8 cellular contexts compared by ENCODE assay signal in genomic region chr19:58002384-58003152, GRCh38. TPM values are rescaled to one million over a fixed set of nuclear protein-coding genes. Genes with fewer than 3 reads are reported as not detected.
DNase-seq lines count a peak whose midpoint lies in the region; ATAC-seq and TF ChIP-seq lines count a peak whose summit lies in the region.

TSS of gene ZNF606 (minus strand) at chr19:58002820. CDS start at chr19:58001319, 1,501 bp downstream.

- POLR2A ChIA-PET in IMR-90 (lab: Charles Lee; ENCODE audit: unreplicated experiment) = interaction anchor here (0.6 kb wide), 1 partner anchor 180 kb away, joined by 3 read pairs; the partner anchor contains the start of gene ZNF274

- intact Hi-C loops in IMR-90 (cut with micrococcal nuclease) = loop anchor here (10.0 kb wide), 1 partner anchor 152 kb away; the partner anchor contains the start of gene ZNF329
- intact Hi-C loops in stomach (cut with DNase I; ENCODE audit: low total_unique reads) = no loop called here

- H3K36me3 Mint-ChIP-seq in neural progenitor cell = peaks cover 85% of the 10 kb centered on the region

- H2BK15ac ChIP-seq in IMR-90 (ENCODE audit: low read depth, low read length) = peak within 1 kb of the TSS; percentile 7; the same call in 1 of the 3 replicates

- peak within 1 kb of the TSS; percentile 92 for H3K23ac ChIP-seq in IMR-90 (ENCODE audit: low read depth, low read length)

- CTCF ChIA-PET in IMR-90 (lab: Yijun Ruan, JAX) = interaction anchor here (1.3 kb wide), 1 partner anchor 16 kb away, joined by 4 read pairs; no protein-coding TSS in a partner anchor

- peak within 1 kb of the TSS; percentile 92 for H3K4ac ChIP-seq in IMR-90 (ENCODE audit: low read depth, low read length)

- peak within 1 kb of the TSS; percentile 97 to 98 for H4K8ac ChIP-seq in IMR-90 (ENCODE audit: low read depth in 2 of 2, low read length in 2 of 2)

- TF ChIP-seq POLR2A in IMR-90 (IDR thresholded peaks at IDR 0.05; ENCODE audit: low read depth, low read length) (0 out of 2 replicates have a peak, but pooled peaks have one; percentile 51), stomach (IDR thresholded peaks at IDR 0.05) (peak in 1 of 4 donors; percentile 13)

- H2AFZ ChIP-seq in IMR-90 (replicated peaks; ENCODE audit: low read length, poor library complexity) (peak within 1 kb of the TSS; percentile 100), neural progenitor cell (replicated peaks) (peak within 1 kb of the TSS; percentile 94)

- H3K9me3 ChIP-seq in IMR-90 (ENCODE audit: control insufficient read depth, insufficient read depth, low read length) (peaks cover 58% of the 10 kb centered on the region), RWPE2 (ENCODE audit: severe bottlenecking) (peaks cover 19% of the 10 kb centered on the region), neural progenitor cell (ENCODE audit: low read depth) (peaks cover 26% of the 10 kb centered on the region), stomach (peaks cover 60 to 86% (median 70%) of the 10 kb centered on the region in 4 donors)

- peak; percentile 90 for ATAC-seq in GM21526 (IDR thresholded peaks at IDR 0.05; ENCODE audit: low FRiP score, unreplicated experiment)
- ATAC-seq in IMR-90 (ENCODE audit: low read depth) = peak; percentile 99
- ATAC-seq in RWPE2 (ENCODE audit: low read depth) = peak; percentile 98

- peaks cover 90% of the 10 kb centered on the region for H3K9me3 Mint-ChIP-seq in neural progenitor cell

- H3K4me1 ChIP-seq in IMR-90 (ENCODE audit: control insufficient read depth, insufficient read depth, low read length) = no peaks in the 10 kb centered on the region
- H3K4me1 ChIP-seq in RWPE2 (ENCODE audit: insufficient read depth, poor library complexity, severe bottlenecking) = no peaks in the 10 kb centered on the region
- peaks cover 9% of the 10 kb centered on the region for H3K4me1 ChIP-seq in neural progenitor cell
- H3K4me1 ChIP-seq in stomach = peaks cover 4 to 35% (median 26%) of the 10 kb centered on the region in 4 donors

- BruUV-seq in IMR-90 (replicated peaks; lab: Mats Ljungman, UMichigan) = no TSS peak

- H3K9me1 ChIP-seq in IMR-90 (ENCODE audit: insufficient read depth, low read length) = no peaks in the 10 kb centered on the region

- H3K27me3 ChIP-seq in IMR-90 (ENCODE audit: control insufficient read depth, insufficient read depth, low read length) = no peaks in the 10 kb centered on the region
- H3K27me3 ChIP-seq in RWPE2 (ENCODE audit: insufficient read depth, poor library complexity, severe bottlenecking) = no peaks in the 10 kb centered on the region
- no peaks in the 10 kb centered on the region for H3K27me3 ChIP-seq in neural progenitor cell
- no peaks in the 10 kb centered on the region for H3K27me3 ChIP-seq in stomach

- H4K20me1 ChIP-seq in IMR-90 (ENCODE audit: insufficient read depth, low read length) = no peaks in the 10 kb centered on the region
- no peaks in the 10 kb centered on the region for H4K20me1 ChIP-seq in neural progenitor cell (ENCODE audit: low read depth)

- H2BK120ac ChIP-seq in IMR-90 (ENCODE audit: low read depth, low read length) = peak within 1 kb of the TSS; percentile 60; the same call in 1 of the 2 replicates

- TF ChIP-seq EP300 in stomach (IDR thresholded peaks at IDR 0.05) = no peak

- H4K5ac ChIP-seq in IMR-90 (ENCODE audit: low read depth, low read length) = peak within 1 kb of the TSS; percentile 79

- TF ChIP-seq CTCF in IMR-90 (conservative IDR thresholded peaks at IDR 0.05; ENCODE audit: low read depth, low read length) = no peak
- TF ChIP-seq CTCF in RWPE2 (IDR thresholded peaks at IDR 0.05; ENCODE audit: poor library complexity, severe bottlenecking) = no peak
- no peak for TF ChIP-seq CTCF in foreskin fibroblast (IDR thresholded peaks at IDR 0.05; ENCODE audit: low read depth, low read length)
- no peak for TF ChIP-seq CTCF in neural progenitor cell (IDR thresholded peaks at IDR 0.05)
- no peak for TF ChIP-seq CTCF in stomach (IDR thresholded peaks at IDR 0.05)

- peak within 1 kb of the TSS; percentile 97 for H3K14ac ChIP-seq in IMR-90 (replicated peaks; ENCODE audit: low read depth, low read length)

- peak within 1 kb of the TSS; percentile 7 for H3K18ac ChIP-seq in IMR-90 (ENCODE audit: low read depth, low read length)

- peaks cover 23% of the 10 kb centered on the region for H3K27me3 Mint-ChIP-seq in neural progenitor cell (ENCODE audit: insufficient read depth, low read depth)

- peak within 1 kb of the TSS; percentile 19 for H3K56ac ChIP-seq in IMR-90 (ENCODE audit: extremely low read depth, insufficient read depth, low read length)

- no peak for TF ChIP-seq RAD21 in IMR-90 (IDR thresholded peaks at IDR 0.05; ENCODE audit: low read length)

- DNase-seq in DMS 273 treated with DMSO at 0.1 percent for 48 hours (lab: John Stamatoyannopoulos, UW) (peak; percentile 41), IMR-90 (peak; percentile 84), RWPE2 (ENCODE audit: low spot score) (peak; percentile 82), activated gamma-delta T cell treated with Interleukin-2 at 50 U/mL for 16 hours (peak; percentile 79), foreskin fibroblast (peak; percentile 88 to 96), neural progenitor cell (ENCODE audit: low spot score) (peak; percentile 96), stomach (peak; percentile 89)

- H4K91ac ChIP-seq in IMR-90 (ENCODE audit: insufficient read depth, low read depth, low read length) = peak within 1 kb of the TSS; percentile 70

- H3K4me3 Mint-ChIP-seq in neural progenitor cell = peak within 1 kb of the TSS; percentile 92

- H3K4me3 ChIP-seq in IMR-90 (ENCODE audit: insufficient read depth, low read depth, low read length) = peak within 1 kb of the TSS; percentile 82
- H3K4me3 ChIP-seq in RWPE2 (ENCODE audit: severe bottlenecking) = peak within 1 kb of the TSS; percentile 89
- peak within 1 kb of the TSS; percentile 92 to 94 for H3K4me3 ChIP-seq in foreskin fibroblast (ENCODE audit: low read depth in 1 of 2, low read length in 2 of 2)
- peak within 1 kb of the TSS; percentile 82 for H3K4me3 ChIP-seq in neural progenitor cell
- H3K4me3 ChIP-seq in stomach = peak within 1 kb of the TSS; percentile 80 to 96 (median 92)

- H3K4me1 Mint-ChIP-seq in neural progenitor cell = peaks cover 7% of the 10 kb centered on the region

- H3K9ac ChIP-seq in IMR-90 (ENCODE audit: low read depth, low read length) (peak within 1 kb of the TSS; percentile 79), neural progenitor cell (peak within 1 kb of the TSS; percentile 95)

- peak within 1 kb of the TSS; percentile 25; the same call in 1 of the 2 replicates for H2BK20ac ChIP-seq in IMR-90 (ENCODE audit: low read depth, low read length)

- H3F3A ChIP-seq in neural progenitor cell (ENCODE audit: low read depth) = peaks cover 10% of the 10 kb centered on the region

- in situ Hi-C loops in IMR-90 (cut with MboI; ENCODE audit: low sequenced_read_pairs) = no loop called here

- H2BK5ac ChIP-seq in IMR-90 (ENCODE audit: low read depth, low read length, poor library complexity, severe bottlenecking) = peak within 1 kb of the TSS; percentile 63

- WGBS in IMR-90 (ENCODE audit: extremely low coverage in 2 of 2, insufficient read length in 1 of 2), 2 experiments = 1% methylated on average over 44 of the region's 89 CpGs; no CpG with 5 or more reads in 1 of the 2 experiments
- 0 to 1% (median 1%) methylated on average over 17 to 89 of the region's 89 CpGs for whole genome bisulfite sequencing in stomach, 5 donors

- H3K4me2 ChIP-seq in IMR-90 (ENCODE audit: low read depth, low read length) (peak within 1 kb of the TSS; percentile 93), neural progenitor cell (peak within 1 kb of the TSS; percentile 91)

- H2AK5ac ChIP-seq in IMR-90 (ENCODE audit: low read depth, low read length) = peak within 1 kb of the TSS; percentile 66

- H2AK9ac ChIP-seq in IMR-90 (replicated peaks; ENCODE audit: low read depth, low read length, poor library complexity) = peak within 1 kb of the TSS; percentile 87

- H3K36me3 ChIP-seq in IMR-90 (ENCODE audit: control insufficient read depth, insufficient read depth, low read length) (peaks cover 48% of the 10 kb centered on the region), RWPE2 (ENCODE audit: low read depth) (peaks cover 71% of the 10 kb centered on the region), neural progenitor cell (peaks cover 59% of the 10 kb centered on the region), stomach (peaks cover 28 to 75% (median 66%) of the 10 kb centered on the region in 4 donors)

- H3K27ac Mint-ChIP-seq in neural progenitor cell = peak within 1 kb of the TSS; percentile 43

- dilution Hi-C loops in IMR-90 (cut with HindIII; ENCODE audit: low sequenced_read_pairs, unreplicated experiment) = no loop called here

- H3K79me2 ChIP-seq in neural progenitor cell (ENCODE audit: low read depth) = peaks cover 52% of the 10 kb centered on the region

- peaks cover 24 to 39% of the 10 kb centered on the region in 2 experiments for H3K79me1 ChIP-seq in IMR-90 (ENCODE audit: low read depth in 1 of 2, low read length in 2 of 2)

- H3K27ac ChIP-seq in IMR-90 (ENCODE audit: insufficient read depth, low read length) (peak within 1 kb of the TSS; percentile 83), RWPE2 (ENCODE audit: poor library complexity, severe bottlenecking) (peak within 1 kb of the TSS; percentile 57), neural progenitor cell (peak within 1 kb of the TSS; percentile 85), stomach (peak within 1 kb of the TSS; percentile 93 to 96 (median 94))

TF ChIP-seq in IMR-90, 13 proteins besides CTCF, POLR2A, EP300 and RAD21:
- peak; percentile 87 for TF ChIP-seq RCOR1 (IDR thresholded peaks at IDR 0.05; ENCODE audit: insufficient replicate concordance, low read length)
- TF ChIP-seq RFX5 (IDR thresholded peaks at IDR 0.05; ENCODE audit: low read depth, low read length) = no peak
- 0 out of 2 replicates have a peak, but pooled peaks have one; percentile 25 for TF ChIP-seq MAZ (IDR thresholded peaks at IDR 0.05; ENCODE audit: borderline replicate concordance, low read depth, low read length)
- TF ChIP-seq FOS (IDR thresholded peaks at IDR 0.05; ENCODE audit: low read depth, low read length) = no peak
TF ChIP-seq in IMR-90: peak in this region for 2.

RNA-seq across cellular contexts. Expression of gene ZNF606, which starts in this region (rescaled TPM):
- total RNA-seq in IMR-90 (2012; rRNA removed) = 9.0 and 9.4 TPM in 2 replicates
- polyA plus RNA-seq in IMR-90 (2012; rRNA removed) = 2.6 and 4.3 TPM in 2 replicates
- polyA plus RNA-seq in IMR-90 (2012; cell fraction: cytosol; rRNA removed) = 3.5 and 3.7 TPM in 2 replicates
- 14.2 and 15.6 TPM in 2 replicates for polyA plus RNA-seq in IMR-90 (2012; cell fraction: nucleus; rRNA removed; ENCODE audit: low replicate concordance)
- 48.7 and 50.9 TPM in 2 replicates for total RNA-seq in neural progenitor cell (ENCODE audit: low replicate concordance)
- 10 to 100 TPM in 3 of 5 donors, 1 to 10 TPM in 2; 5.8 to 35.2 (median 18.0) TPM for total RNA-seq in stomach
- 1 to 10 TPM; 1.2 to 6.3 (median 5.2) TPM for polyA plus RNA-seq in stomach

Comparison
In these comparisons a context has a peak if more than half of its experiments do, and no peak if none do; other contexts are left out.
1. Peak in every context shown above with its lines: DNase-seq, ATAC-seq, H3K4me3 ChIP-seq and H3K27ac ChIP-seq.
2. DNase-seq: peak in every context shown above with its lines; median percentile 96 in neural progenitor cell; 92 in foreskin fibroblast; 89 in stomach; 84 in IMR-90; 82 in RWPE2; 79 in activated gamma-delta T cell treated with Interleukin-2 at 50 U/mL for 16 hours; 41 in DMS 273 treated with DMSO at 0.1 percent for 48 hours.